In the genomic region with DNA sequence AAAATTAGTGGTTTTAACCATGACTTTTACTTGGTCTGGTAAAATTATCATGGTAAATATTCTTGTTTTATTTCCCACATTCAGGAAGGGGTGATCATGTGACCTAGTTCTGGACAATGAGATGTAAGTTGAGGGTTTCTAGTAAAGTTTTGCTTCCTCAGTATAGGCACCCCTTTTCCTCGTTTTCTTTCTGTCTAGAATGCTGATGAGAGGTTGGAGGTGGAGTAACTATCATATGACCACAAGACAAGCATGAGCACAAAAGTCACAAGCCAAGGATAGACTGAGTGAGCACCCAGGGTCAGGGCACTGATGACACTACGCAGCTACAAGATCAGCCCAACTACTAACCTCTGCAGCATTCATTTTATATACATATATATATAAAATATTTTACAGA, we compare ENCODE assay signal across 9 cellular contexts. TPM values are rescaled to one million over a fixed set of nuclear protein-coding genes. Genes with fewer than 3 reads are reported as not detected.
DNase-seq lines count a peak whose midpoint lies in the region; ATAC-seq and TF ChIP-seq lines count a peak whose summit lies in the region.
"Had no signal": no experiment of that assay in that cellular context is flagged by ENCODE, and none has a peak within 500 bp of the region (broad histone marks: within the 10 kb centered on the region; RNA-seq: fewer than 3 reads in every experiment).

No MANE protein-coding gene starts in this region.

- H3K27ac ChIP-seq in RWPE2 (ENCODE audit: poor library complexity, severe bottlenecking) (no peak overlapping the region), psoas muscle (no peak overlapping the region)

- H3K9me3 ChIP-seq in RWPE2 (ENCODE audit: severe bottlenecking) = no peaks in the 10 kb centered on the region
- H3K9me3 ChIP-seq in psoas muscle = no peaks in the 10 kb centered on the region

- H3K4me1 Mint-ChIP-seq in glutamatergic neuron (ENCODE audit: low read depth, unreplicated experiment) = no peaks in the 10 kb centered on the region

- H3K9me3 Mint-ChIP-seq in glutamatergic neuron (ENCODE audit: unreplicated experiment) = no peaks in the 10 kb centered on the region

- no peak for ATAC-seq in RWPE2 (ENCODE audit: low read depth)
- ATAC-seq in psoas muscle = no peak
- ATAC-seq in GM21576 (IDR thresholded peaks at IDR 0.05; ENCODE audit: unreplicated experiment) = no peak

- H3K4me3 ChIP-seq in RWPE2 (ENCODE audit: severe bottlenecking) (peak overlapping the region; percentile 34), psoas muscle (peak overlapping the region; percentile 41)

- H3K27me3 Mint-ChIP-seq in glutamatergic neuron (ENCODE audit: unreplicated experiment) = no peaks in the 10 kb centered on the region

- intact Hi-C loops in psoas muscle (cut with DNase I) = no loop called here

- in situ Hi-C loops in GM13976 (cut with MboI; ENCODE audit: low sequenced_read_pairs, unreplicated experiment) = no loop called here

- H3K27ac Mint-ChIP-seq in glutamatergic neuron (ENCODE audit: unreplicated experiment) = no peak overlapping the region

- H3K36me3 Mint-ChIP-seq in glutamatergic neuron (ENCODE audit: unreplicated experiment) = no peaks in the 10 kb centered on the region

- peaks cover 9% of the 10 kb centered on the region for H3K4me1 ChIP-seq in RWPE2 (ENCODE audit: insufficient read depth, poor library complexity, severe bottlenecking)
- H3K4me1 ChIP-seq in psoas muscle = peaks cover 12% of the 10 kb centered on the region

- WGBS in psoas muscle, 3 donors = 55 to 72% (median 62%) methylated on average over 2 of the region's 2 CpGs

- peak overlapping the region; percentile 36 for H3K4me3 Mint-ChIP-seq in glutamatergic neuron (ENCODE audit: unreplicated experiment)

- no peak for TF ChIP-seq CTCF in GM13976 (IDR thresholded peaks at IDR 0.05; ENCODE audit: borderline replicate concordance, control extremely low read depth, extremely low read depth, insufficient read depth, missing control alignments)
- no peak for TF ChIP-seq CTCF in RWPE2 (IDR thresholded peaks at IDR 0.05; ENCODE audit: poor library complexity, severe bottlenecking)
- TF ChIP-seq CTCF in glutamatergic neuron (IDR thresholded peaks at IDR 0.05; ENCODE audit: partially characterized antibody, unreplicated experiment) = no peak
- no peak for TF ChIP-seq CTCF in psoas muscle (IDR thresholded peaks at IDR 0.05)

- no peaks in the 10 kb centered on the region for H3K36me3 ChIP-seq in RWPE2 (ENCODE audit: low read depth)
- H3K36me3 ChIP-seq in psoas muscle (ENCODE audit: insufficient read depth in 1 of 2, low read depth in 1 of 2) = no peaks in the 10 kb centered on the region

- peak; percentile 38 for DNase-seq in GM13976 (ENCODE audit: low spot score)
- DNase-seq in RWPE2 (ENCODE audit: low spot score) = no peak
- DNase-seq in glutamatergic neuron = no peak
- no peak for DNase-seq in psoas muscle
- no peak for DNase-seq in LoVo (ENCODE audit: low spot score)
- DNase-seq in NCI-H524 (lab: John Stamatoyannopoulos, UW) = no peak
- DNase-seq in activated CD4-positive, CD25-positive, alpha-beta regulatory T cell (lab: John Stamatoyannopoulos, UW) = no peak
- DNase-seq: NCI-H1436 treated with DMSO at 0.1 percent for 48 hours had no signal

- H3K27me3 ChIP-seq in RWPE2 (ENCODE audit: insufficient read depth, poor library complexity, severe bottlenecking) (no peaks in the 10 kb centered on the region), psoas muscle (ENCODE audit: insufficient read depth in 3 of 3, low read length in 2 of 3) (peaks cover 0 to 3% (median 3%) of the 10 kb centered on the region in 3 donors)

RNA-seq across cellular contexts. Expression of a gene that starts 53.9 kb away (rescaled TPM):
- total RNA-seq in glutamatergic neuron (ENCODE audit: unreplicated experiment) (5.3 TPM), psoas muscle (1 to 10 TPM; 4.1 to 5.9 (median 4.6) TPM)
- polyA plus RNA-seq in psoas muscle = 1 to 10 TPM; 1.8 to 2.4 (median 2.3) TPM
